16 cellular contexts compared by ENCODE assay signal in genomic region chr12:32893458-32893857, GRCh38. TPM values are rescaled to one million over a fixed set of nuclear protein-coding genes. Genes with fewer than 3 reads are reported as not detected.
DNase-seq lines count a peak whose midpoint lies in the region; ATAC-seq, FAIRE-seq and TF ChIP-seq lines count a peak whose summit lies in the region.
"Had no signal": no experiment of that assay in that cellular context is flagged by ENCODE, and none has a peak within 500 bp of the region (broad histone marks: within the 10 kb centered on the region; RNA-seq: fewer than 3 reads in every experiment).

No MANE protein-coding gene starts in this region.

- no peak overlapping the region for H2BK12ac ChIP-seq in neuronal stem cell (ENCODE audit: low read length)

- peak overlapping the region; percentile 26 to 96 (median 68) for H3K4me3 ChIP-seq in heart left ventricle
- no peak overlapping the region for H3K4me3 ChIP-seq in neuronal stem cell (ENCODE audit: low read length in 2 of 2)
- H3K4me3 ChIP-seq in uterus, result no peak overlapping the region

- no peak overlapping the region for H2BK120ac ChIP-seq in neuronal stem cell (ENCODE audit: low read depth, low read length)

- ATAC-seq in heart left ventricle (peak; percentile 55 to 65 (median 60)), GM18909 (IDR thresholded peaks at IDR 0.05; ENCODE audit: poor library complexity, unreplicated experiment) (no peak)
- ATAC-seq: naive thymus-derived CD8-positive, alpha-beta T cell had no signal

- H3K4me1 ChIP-seq in heart left ventricle, result peaks cover 0 to 30% (median 3%) of the 10 kb centered on the region in 12 donors
- peaks cover 6 to 7% of the 10 kb centered on the region in 2 donors for H3K4me1 ChIP-seq in neuronal stem cell (ENCODE audit: control insufficient read depth in 2 of 2, insufficient read depth in 1 of 2, low read depth in 1 of 2, low read length in 2 of 2)
- no peaks in the 10 kb centered on the region for H3K4me1 ChIP-seq in uterus

- H3K4ac ChIP-seq in neuronal stem cell (ENCODE audit: low read length), result no peak overlapping the region

- H3K23ac ChIP-seq in neuronal stem cell (ENCODE audit: low read depth, low read length, poor library complexity), result no peak overlapping the region

- no peak overlapping the region for H2AK5ac ChIP-seq in neuronal stem cell (ENCODE audit: low read depth, low read length)

- intact Hi-C loops in heart left ventricle (cut with DNase I), result loop anchor here in 2 of 10 donors (10.0 kb wide), 2 partner anchors 89 to 109 kb away; no protein-coding TSS in a partner anchor
- intact Hi-C loops in uterus (cut with DNase I; ENCODE audit: low total_unique reads), result no loop called here

- H3K9me3 ChIP-seq in heart left ventricle (no peaks in the 10 kb centered on the region), neuronal stem cell (replicated peaks in 1 of 2; ENCODE audit: control insufficient read depth in 2 of 2, insufficient read depth in 1 of 2, low read depth in 1 of 2, low read length in 2 of 2) (no peaks in the 10 kb centered on the region), uterus (no peaks in the 10 kb centered on the region)

- no peak overlapping the region for H2BK15ac ChIP-seq in neuronal stem cell (ENCODE audit: low read length)

- no peak overlapping the region for H3K14ac ChIP-seq in neuronal stem cell (ENCODE audit: low read length)

- H3K4me2 ChIP-seq in neuronal stem cell (ENCODE audit: insufficient read depth, low read length, poor library complexity, severe bottlenecking), result no peak overlapping the region

- H4K8ac ChIP-seq in neuronal stem cell (ENCODE audit: low read depth, low read length), result no peak overlapping the region

- TF ChIP-seq CTCF in VCaP (conservative IDR thresholded peaks at IDR 0.05) (no peak), heart left ventricle (IDR thresholded peaks at IDR 0.05) (no peak), uterus (IDR thresholded peaks at IDR 0.05) (no peak)

- peaks cover 0 to 26% (median 5%) of the 10 kb centered on the region in 9 donors for H3K27me3 ChIP-seq in heart left ventricle
- H3K27me3 ChIP-seq in neuronal stem cell (ENCODE audit: control insufficient read depth in 3 of 3, insufficient read depth in 3 of 3, low read depth in 1 of 3, low read length in 3 of 3), result peaks cover 0 to 43% (median 8%) of the 10 kb centered on the region in 3 experiments
- no peaks in the 10 kb centered on the region for H3K27me3 ChIP-seq in uterus

- no peak overlapping the region for H2BK5ac ChIP-seq in neuronal stem cell (ENCODE audit: low read length)

- H2AFZ ChIP-seq in neuronal stem cell (ENCODE audit: low read length), result no peak overlapping the region

- H3K18ac ChIP-seq in neuronal stem cell (ENCODE audit: low read length), result no peak overlapping the region

- H3K27ac ChIP-seq in VCaP (peak overlapping the region; percentile 63), heart left ventricle (peak overlapping the region; percentile 54 to 94 (median 84)), neuronal stem cell (replicated peaks; ENCODE audit: low read length) (peak overlapping the region; percentile 23), uterus (no peak overlapping the region)

- no peak overlapping the region for H4K91ac ChIP-seq in neuronal stem cell (ENCODE audit: low read depth, low read length, poor library complexity)

- no peaks in the 10 kb centered on the region for H3K79me1 ChIP-seq in neuronal stem cell (ENCODE audit: low read depth, low read length)

- FAIRE-seq in GM19239 (lab: Jason Lieb, UNC), result peak; percentile 51
- FAIRE-seq: urothelium cell line had no signal

- H3K9ac ChIP-seq in neuronal stem cell (ENCODE audit: low read depth, low read length, poor library complexity), result no peak overlapping the region

- 9 to 15% (median 12%) methylated on average over 2 of the region's 2 CpGs for WGBS in heart left ventricle, 4 donors
- WGBS in neuronal stem cell (ENCODE audit: extremely low coverage in 2 of 2, insufficient read length in 2 of 2, insufficient replicate concordance in 1 of 2), 2 donors, result no CpG with 5 or more reads among the region's 2 CpGs

- H3K36me3 ChIP-seq in heart left ventricle (no peaks in the 10 kb centered on the region), neuronal stem cell (replicated peaks in 1 of 2; ENCODE audit: control insufficient read depth in 2 of 2, insufficient read depth in 2 of 2, low read length in 2 of 2) (no peaks in the 10 kb centered on the region), uterus (no peaks in the 10 kb centered on the region)

- DNase-seq in GM19239 (ENCODE audit: insufficient read length, low spot score), result no peak
- no peak for DNase-seq in heart left ventricle
- no peak for DNase-seq in neuronal stem cell (ENCODE audit: low spot score)
- DNase-seq in uterus, result no peak
- DNase-seq in cerebellar cortex (ENCODE audit: low spot score), result no peak
- DNase-seq in mesenteric fat pad (ENCODE audit: low spot score), result no peak
- DNase-seq: activated naive CD8-positive, alpha-beta T cell treated with anti-CD3 and anti-CD28 coated beads, Interleukin-2, amount 10 ng/mL, durations not matched to agents 7 days and 5 days; dermis blood vessel endothelial cell; foreskin fibroblast; naive thymus-derived CD8-positive, alpha-beta T cell; NCI-H187; NCI-H82; stimulated activated CD4-positive, alpha-beta T cell treated with anti-CD3 and anti-CD28 coated beads, Interleukin-15, amount 100 ng/mL, for 24 hours had no signal

- TF ChIP-seq POLR2A in heart left ventricle (IDR thresholded peaks at IDR 0.05) (peak in 1 of 2 donors; percentile 42), uterus (IDR thresholded peaks at IDR 0.05) (no peak)

RNA-seq across cellular contexts. Expression of gene PKP2, which starts 3.1 kb away (rescaled TPM):
- 100 to 1,000 TPM; 269 to 576 (median 402) TPM for total RNA-seq in heart left ventricle
- 100 to 1,000 TPM; 111 to 206 TPM for polyA plus RNA-seq in heart left ventricle
- 6.1 TPM for polyA plus RNA-seq in neuronal stem cell (2013, experiment 1 of 2)
- polyA plus RNA-seq in neuronal stem cell (2013, experiment 2 of 2), result 6.5 TPM
- 10 to 100 TPM in 1 of 4 donors, 1 to 10 TPM in 1, under 1 TPM in 2; 0.77 to 34.4 (median 5.3) TPM for total RNA-seq in uterus
- total RNA-seq in mesenteric fat pad, result 1.00 TPM
- total RNA-seq: naive thymus-derived CD8-positive, alpha-beta T cell had no signal
- polyA plus RNA-seq: naive thymus-derived CD8-positive, alpha-beta T cell had no signal

Comparison
In these comparisons a context has a peak if more than half of its experiments do, and no peak if none do; other contexts are left out.
1. H3K27ac ChIP-seq: peak in VCaP (single experiment), heart left ventricle (12 of 12) and neuronal stem cell (single experiment); none in uterus (0 of 2).
2. H3K4me3 ChIP-seq: peak in heart left ventricle (12 of 12); none in neuronal stem cell (0 of 2) and uterus (0 of 2).
3. RNA of gene PKP2, which starts 3.1 kb away (total RNA-seq): 269 to 576 TPM in heart left ventricle; 0.77 to 34.4 TPM in uterus and 1.00 TPM in mesenteric fat pad (single experiment); every median in the first group is over 4 times any median in the second.